Comparison of ENCODE assay signal across 18 cellular contexts in the genomic region with DNA sequence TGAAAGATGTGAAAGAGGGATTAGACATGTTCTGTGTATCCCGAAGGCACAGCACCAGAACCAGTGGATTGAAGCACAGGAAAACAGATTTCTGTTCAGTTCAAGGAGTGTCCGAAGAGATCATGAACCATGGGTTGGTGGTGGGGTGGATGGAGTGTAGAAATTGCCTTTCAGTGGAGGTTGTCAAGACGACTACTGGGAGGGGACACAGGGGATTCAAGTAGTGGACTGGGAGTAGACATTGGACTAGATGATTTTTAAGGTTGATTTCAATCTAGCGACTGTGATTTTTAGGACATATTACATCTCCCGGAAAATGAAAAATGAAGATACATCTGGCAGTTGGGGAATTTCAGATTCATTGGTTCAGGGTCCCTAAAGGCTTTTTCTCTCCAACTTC. TPM values are rescaled to one million over a fixed set of nuclear protein-coding genes. Genes with fewer than 3 reads are reported as not detected.
A peak's percentile ranks its signal among the peaks of the same experiment; 100 is the strongest.
DNase-seq lines count a peak whose midpoint lies in the region; ATAC-seq lines count a peak whose summit lies in the region.
"Had no signal": no experiment of that assay in that cellular context is flagged by ENCODE, and none has a peak within 500 bp of the region (broad histone marks: within the 10 kb centered on the region; RNA-seq: fewer than 3 reads in every experiment).

No MANE protein-coding gene starts in this region.

- H3K36me3 Mint-ChIP-seq in activated naive CD4-positive, alpha-beta T cell treated with anti-CD3 and anti-CD28 coated beads, Interleukin-2, amount 10 ng/mL, durations not matched to agents 7 days and 5 days: peaks cover 47% of the 10 kb centered on the region
- H3K36me3 Mint-ChIP-seq in T-cell: peaks cover 6% of the 10 kb centered on the region
- peaks cover 17% of the 10 kb centered on the region for H3K36me3 Mint-ChIP-seq in dendritic cell treated with granulocyte-macrophage colony-stimulating factor and Interleukin-4, amounts not matched to agents 40 ng/mL and 50 ng/mL, for 4 days (ENCODE audit: low read depth)
- peaks cover 14 to 30% of the 10 kb centered on the region in 2 donors for H3K36me3 Mint-ChIP-seq in stimulated activated naive B cell treated with anti-CD40 and anti-IgM and Interleukin-4, amounts not matched to agents 10 μg/mL and 1 μg/mL and 100 μg/mL, for 72 hours

- no peaks in the 10 kb centered on the region for H3K27me3 Mint-ChIP-seq in activated naive CD4-positive, alpha-beta T cell treated with anti-CD3 and anti-CD28 coated beads, Interleukin-2, amount 10 ng/mL, durations not matched to agents 7 days and 5 days
- no peaks in the 10 kb centered on the region for H3K27me3 Mint-ChIP-seq in T-cell
- no peaks in the 10 kb centered on the region for H3K27me3 Mint-ChIP-seq in dendritic cell treated with granulocyte-macrophage colony-stimulating factor and Interleukin-4, amounts not matched to agents 40 ng/mL and 50 ng/mL, for 4 days
- no peaks in the 10 kb centered on the region for H3K27me3 Mint-ChIP-seq in stimulated activated naive B cell treated with anti-CD40 and anti-IgM and Interleukin-4, amounts not matched to agents 10 μg/mL and 1 μg/mL and 100 μg/mL, for 72 hours

- POLR2A ChIA-PET in T-cell (lab: Charles Lee): no interaction called here

- H3K27ac Mint-ChIP-seq in activated naive CD4-positive, alpha-beta T cell treated with anti-CD3 and anti-CD28 coated beads, Interleukin-2, amount 10 ng/mL, durations not matched to agents 7 days and 5 days: peak overlapping the region; percentile 57
- peak overlapping the region; percentile 92 to 97 for H3K27ac Mint-ChIP-seq in T-cell
- H3K27ac Mint-ChIP-seq in dendritic cell treated with granulocyte-macrophage colony-stimulating factor and Interleukin-4, amounts not matched to agents 40 ng/mL and 50 ng/mL, for 4 days: peak overlapping the region; percentile 51
- peak overlapping the region; percentile 83 for H3K27ac Mint-ChIP-seq in stimulated activated naive B cell treated with anti-CD40 and anti-IgM and Interleukin-4, amounts not matched to agents 10 μg/mL and 1 μg/mL and 100 μg/mL, for 72 hours

- peaks cover 94% of the 10 kb centered on the region for H3K4me1 Mint-ChIP-seq in activated naive CD4-positive, alpha-beta T cell treated with anti-CD3 and anti-CD28 coated beads, Interleukin-2, amount 10 ng/mL, durations not matched to agents 7 days and 5 days
- peaks cover 93 to 95% (median 93%) of the 10 kb centered on the region in 3 donors for H3K4me1 Mint-ChIP-seq in T-cell
- peaks cover 80% of the 10 kb centered on the region for H3K4me1 Mint-ChIP-seq in dendritic cell treated with granulocyte-macrophage colony-stimulating factor and Interleukin-4, amounts not matched to agents 40 ng/mL and 50 ng/mL, for 4 days (ENCODE audit: low read depth)
- H3K4me1 Mint-ChIP-seq in stimulated activated naive B cell treated with anti-CD40 and anti-IgM and Interleukin-4, amounts not matched to agents 10 μg/mL and 1 μg/mL and 100 μg/mL, for 72 hours: peaks cover 58 to 83% of the 10 kb centered on the region in 2 donors

- CTCF ChIA-PET in activated naive CD4-positive, alpha-beta T cell treated with anti-CD3 and anti-CD28 coated beads, Interleukin-2, amount 10 ng/mL, durations not matched to agents 7 days and 5 days (lab: Charles Lee): no interaction called here
- CTCF ChIA-PET in T-cell (lab: Charles Lee): interaction anchor here in 1 of 2 donors (1.0 kb wide), 1 partner anchor 91 kb away, joined by 3 read pairs; no protein-coding TSS in a partner anchor

- ATAC-seq in T-cell (replicated peaks in 1 of 4) (no peak), left cardiac atrium (no peak)
- ATAC-seq in stimulated activated naive B cell treated with anti-CD40 and anti-IgM and Interleukin-4, amounts not matched to agents 10 μg/mL and 1 μg/mL and 100 μg/mL, for 72 hours (replicated peaks): no peak
- ATAC-seq: left lobe of liver, right lobe of liver, SK-N-SH treated with all-trans-retinoic acid at 6 μM for 48 hours had no signal

- intact Hi-C loops in dendritic cell treated with granulocyte-macrophage colony-stimulating factor and Interleukin-4, amounts not matched to agents 40 ng/mL and 50 ng/mL, for 4 days (cut with micrococcal nuclease): loop anchor here (5.0 kb wide), 1 partner anchor 37 kb away; the partner anchor contains the start of gene TNFAIP8
- intact Hi-C loops in left cardiac atrium (cut with DNase I): loop anchor here in 1 of 2 donors (5.0 kb wide), 1 partner anchor 38 kb away; no protein-coding TSS in a partner anchor

- no peak overlapping the region for H3K4me3 Mint-ChIP-seq in activated naive CD4-positive, alpha-beta T cell treated with anti-CD3 and anti-CD28 coated beads, Interleukin-2, amount 10 ng/mL, durations not matched to agents 7 days and 5 days
- H3K4me3 Mint-ChIP-seq in T-cell: peak overlapping the region in 2 of 3 donors; percentile 55 to 62
- no peak overlapping the region for H3K4me3 Mint-ChIP-seq in dendritic cell treated with granulocyte-macrophage colony-stimulating factor and Interleukin-4, amounts not matched to agents 40 ng/mL and 50 ng/mL, for 4 days
- no peak overlapping the region for H3K4me3 Mint-ChIP-seq in stimulated activated naive B cell treated with anti-CD40 and anti-IgM and Interleukin-4, amounts not matched to agents 10 μg/mL and 1 μg/mL and 100 μg/mL, for 72 hours

- no peak for DNase-seq in activated naive CD4-positive, alpha-beta T cell treated with anti-CD3 and anti-CD28 coated beads, Interleukin-2, amount 10 ng/mL, durations not matched to agents 7 days and 5 days
- DNase-seq in activated naive CD4-positive, alpha-beta T cell treated with anti-CD3 and anti-CD28 coated beads, Interleukin-2, amount 50 U/mL, for 16 hours: no peak
- DNase-seq in T-cell (no peak), RPMI8226 (no peak), NCI-H2171 (lab: John Stamatoyannopoulos, UW) (no peak), left cardiac atrium (no peak)
- no peak for DNase-seq in stimulated activated naive B cell treated with anti-CD40 and anti-IgM and Interleukin-4, amounts not matched to agents 10 μg/mL and 1 μg/mL and 100 μg/mL, for 72 hours
- DNase-seq: activated CD8-positive, alpha-beta memory T cell treated with anti-CD3 and anti-CD28 coated beads for 24 hours; COR-L47; cortex of kidney; EL; GOT3; NCI-H146; ovary; right lobe of liver had no signal

- no peaks in the 10 kb centered on the region for H3K9me3 Mint-ChIP-seq in activated naive CD4-positive, alpha-beta T cell treated with anti-CD3 and anti-CD28 coated beads, Interleukin-2, amount 10 ng/mL, durations not matched to agents 7 days and 5 days
- H3K9me3 Mint-ChIP-seq in T-cell: no peaks in the 10 kb centered on the region
- no peaks in the 10 kb centered on the region for H3K9me3 Mint-ChIP-seq in dendritic cell treated with granulocyte-macrophage colony-stimulating factor and Interleukin-4, amounts not matched to agents 40 ng/mL and 50 ng/mL, for 4 days
- H3K9me3 Mint-ChIP-seq in stimulated activated naive B cell treated with anti-CD40 and anti-IgM and Interleukin-4, amounts not matched to agents 10 μg/mL and 1 μg/mL and 100 μg/mL, for 72 hours: no peaks in the 10 kb centered on the region

RNA-seq across cellular contexts. Expression of gene TNFAIP8, which starts 35.9 kb away (rescaled TPM):
- 100 to 1,000 TPM; 128 to 145 (median 135) TPM for total RNA-seq in T-cell
- total RNA-seq in left cardiac atrium: 1 to 10 TPM; 4.7 to 8.6 TPM

Comparison
In these comparisons a context has a peak if more than half of its experiments do, and no peak if none do; other contexts are left out.
1. H3K4me3 Mint-ChIP-seq: peak in T-cell (2 of 3); none in activated naive CD4-positive, alpha-beta T cell treated with anti-CD3 and anti-CD28 coated beads, Interleukin-2, amount 10 ng/mL, durations not matched to agents 7 days and 5 days (single experiment), dendritic cell treated with granulocyte-macrophage colony-stimulating factor and Interleukin-4, amounts not matched to agents 40 ng/mL and 50 ng/mL, for 4 days (single experiment) and stimulated activated naive B cell treated with anti-CD40 and anti-IgM and Interleukin-4, amounts not matched to agents 10 μg/mL and 1 μg/mL and 100 μg/mL, for 72 hours (0 of 2).
2. RNA of gene TNFAIP8, which starts 35.9 kb away (total RNA-seq): 128 to 145 TPM in T-cell; 4.7 to 8.6 TPM in left cardiac atrium; every median in the first group is over 10 times any median in the second.
3. Peak in every context shown above with its lines, with median percentiles within 50 percentile points of each other: H3K27ac Mint-ChIP-seq.